In the genomic region with DNA sequence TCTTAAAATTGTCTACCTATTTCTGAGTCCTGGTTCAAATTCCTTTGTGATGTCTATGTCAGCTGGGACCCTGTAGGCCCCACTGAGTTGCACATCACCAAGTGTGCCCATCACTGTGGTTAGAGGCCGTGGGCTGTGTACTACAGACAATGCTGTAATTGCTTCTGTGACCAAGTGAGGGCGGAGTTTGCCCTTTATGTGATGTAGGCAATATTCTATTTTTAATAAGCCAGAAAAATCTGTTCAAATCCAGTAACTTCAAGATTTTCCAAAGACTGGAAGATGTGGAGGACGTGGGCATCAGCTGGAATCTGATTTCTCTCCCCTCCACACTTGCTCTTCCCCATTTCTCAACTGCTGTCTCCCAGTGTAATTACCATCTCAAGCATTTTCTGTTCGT, we compare ENCODE assay signal across 12 cellular contexts.
DNase-seq lines count a peak whose midpoint lies in the region; ATAC-seq and TF ChIP-seq lines count a peak whose summit lies in the region.
"Had no signal": no experiment of that assay in that cellular context is flagged by ENCODE, and none has a peak within 500 bp of the region (broad histone marks: within the 10 kb centered on the region; RNA-seq: fewer than 3 reads in every experiment).

No MANE protein-coding gene starts in this region.

- no peaks in the 10 kb centered on the region for H3K9me3 Mint-ChIP-seq in immature natural killer cell

- H3K9me2 ChIP-seq in PC-3 (replicated peaks; ENCODE audit: low read length): no peaks in the 10 kb centered on the region

- H3K9ac ChIP-seq in PC-3 (ENCODE audit: low read length) (no peak overlapping the region), stomach smooth muscle (ENCODE audit: low read length in 2 of 2) (peak overlapping the region; percentile 4 to 29)

- peak overlapping the region in 2 of 6 donors; percentile 18 to 90 for H3K27ac Mint-ChIP-seq in immature natural killer cell
- H3K27ac Mint-ChIP-seq: activated CD4-positive, alpha-beta memory T cell treated with anti-CD3 and anti-CD28 coated beads, Interleukin-2, amount 10 ng/mL, durations not matched to agents 7 days and 5 days had no signal

- H3F3A ChIP-seq in PC-3 (ENCODE audit: low read length, unreplicated experiment): no peaks in the 10 kb centered on the region

- no peaks in the 10 kb centered on the region for H3K79me2 ChIP-seq in PC-3 (ENCODE audit: low read length)

- peaks cover 17 to 30% (median 23%) of the 10 kb centered on the region in 3 donors for H3K27me3 Mint-ChIP-seq in immature natural killer cell (ENCODE audit: low read depth in 3 of 3)

- BruUV-seq in PC-3 (replicated peaks; lab: Mats Ljungman, UMichigan): no TSS peak

- ATAC-seq in PC-3: no peak
- ATAC-seq in HG02981 (IDR thresholded peaks at IDR 0.05; ENCODE audit: unreplicated experiment): no peak

- H2AFZ ChIP-seq in PC-3 (ENCODE audit: low read length): no peak overlapping the region

- CTCF ChIA-PET in PC-3 (lab: Charles Lee): no interaction called here

- H3K4me1 Mint-ChIP-seq in immature natural killer cell: peaks cover 33 to 66% of the 10 kb centered on the region in 2 donors
- H3K4me1 Mint-ChIP-seq: activated CD4-positive, alpha-beta memory T cell treated with anti-CD3 and anti-CD28 coated beads, Interleukin-2, amount 10 ng/mL, durations not matched to agents 7 days and 5 days had no signal

- H3K4me1 ChIP-seq in PC-3 (ENCODE audit: insufficient read depth, low read length): peaks cover 32% of the 10 kb centered on the region
- H3K4me1 ChIP-seq in stomach smooth muscle (ENCODE audit: control insufficient read depth, insufficient read depth, low read length): peaks cover 58% of the 10 kb centered on the region

- DNase-seq in NCI-H82 (lab: John Stamatoyannopoulos, UW): peak; percentile 55
- no peak for DNase-seq in NCI-H82 treated with DMSO at 0.1 percent for 48 hours (lab: John Stamatoyannopoulos, UW; ENCODE audit: unreplicated experiment)
- no peak for DNase-seq in PC-3
- peak in 1 of 3 donors; percentile 2 for DNase-seq in immature natural killer cell
- DNase-seq in NCI-H510A (lab: John Stamatoyannopoulos, UW): no peak
- DNase-seq in DMS79 treated with DMSO at 0.1 percent for 48 hours (lab: John Stamatoyannopoulos, UW): no peak
- DNase-seq: activated CD4-positive, alpha-beta memory T cell treated with anti-CD3 and anti-CD28 coated beads, Interleukin-2, amount 10 ng/mL, durations not matched to agents 7 days and 5 days; activated naive CD4-positive, alpha-beta T cell; MM.1S; stimulated activated CD4-positive, alpha-beta T cell treated with anti-CD3 and anti-CD28 coated beads, Interleukin-12 subunit alpha, Interleukin-12 subunit beta, amount 100 ng/mL, for 4 hours had no signal

- no peaks in the 10 kb centered on the region for H3K9me3 ChIP-seq in PC-3 (ENCODE audit: low read length)
- H3K9me3 ChIP-seq in stomach smooth muscle (ENCODE audit: control insufficient read depth in 2 of 2, low read length in 2 of 2): no peaks in the 10 kb centered on the region

- intact Hi-C loops in PC-3 (cut with micrococcal nuclease): loop anchor here (5.0 kb wide), 1 partner anchor 162 kb away; no protein-coding TSS in a partner anchor

- no peaks in the 10 kb centered on the region for H3K36me3 ChIP-seq in PC-3 (ENCODE audit: low read depth, low read length)
- no peaks in the 10 kb centered on the region for H3K36me3 ChIP-seq in stomach smooth muscle (ENCODE audit: control insufficient read depth in 2 of 2, insufficient read depth in 2 of 2, low read length in 2 of 2)

- no peaks in the 10 kb centered on the region for H4K20me1 ChIP-seq in PC-3 (ENCODE audit: low read length)

- H3K27ac ChIP-seq in PC-3 (ENCODE audit: low read length) (no peak overlapping the region), stomach smooth muscle (ENCODE audit: low read length) (peak overlapping the region; percentile 58)

- H3K27me3 ChIP-seq in PC-3 (ENCODE audit: low read length): no peaks in the 10 kb centered on the region
- no peaks in the 10 kb centered on the region for H3K27me3 ChIP-seq in stomach smooth muscle (ENCODE audit: control insufficient read depth in 1 of 2, insufficient read depth in 2 of 2, low read length in 2 of 2)

- H3K4me3 ChIP-seq in PC-3 (ENCODE audit: low read length) (no peak overlapping the region), stomach smooth muscle (ENCODE audit: low read length in 2 of 2) (peak overlapping the region in 1 of 2 donors; percentile 49)

- POLR2A ChIA-PET in PC-3 (lab: Charles Lee; ENCODE audit: unreplicated experiment): no interaction called here

- H3K36me3 Mint-ChIP-seq in immature natural killer cell: no peaks in the 10 kb centered on the region

- H3K4me2 ChIP-seq in PC-3 (ENCODE audit: low read length): no peak overlapping the region

- peak overlapping the region in 4 of 5 donors; percentile 48 to 61 (median 58) for H3K4me3 Mint-ChIP-seq in immature natural killer cell
- H3K4me3 Mint-ChIP-seq: activated CD4-positive, alpha-beta memory T cell treated with anti-CD3 and anti-CD28 coated beads, Interleukin-2, amount 10 ng/mL, durations not matched to agents 7 days and 5 days had no signal

- peak; percentile 29; the same call in 1 of the 2 replicates for TF ChIP-seq CTCF in PC-3 (conservative IDR thresholded peaks at IDR 0.05; ENCODE audit: low read depth, low read length)
